In genomic region chr17:71004413-71004812, GRCh38 we compare ENCODE assay signal across 23 cellular contexts.
"Had no signal": no experiment of that assay in that cellular context is flagged by ENCODE, and none has a peak within 500 bp of the region (broad histone marks: within the 10 kb centered on the region; RNA-seq: fewer than 3 reads in every experiment).

No MANE protein-coding gene starts in this region.

- DNase-seq: activated B cell treated with CpG ODN at 0.5 μM for 24 hours; activated CD4-positive, alpha-beta T cell treated with anti-CD3 and anti-CD28 coated beads for 1 hour; activated CD4-positive, alpha-beta T cell treated with anti-CD3 and anti-CD28 coated beads, Interleukin-2, amount 10 ng/mL, durations not matched to agents 24 days and 14 days; activated CD4-positive, alpha-beta T cell treated with anti-CD3 and anti-CD28 coated beads, Interleukin-2, amount 50 U/mL, for 48 hours; activated CD8-positive, alpha-beta memory T cell treated with anti-CD3 and anti-CD28 coated beads, Interleukin-2, amount 10 ng/mL, durations not matched to agents 7 days and 5 days; activated effector memory CD4-positive, alpha-beta T cell treated with Interleukin-2 at 50 U/mL for 16 hours; activated naive CD4-positive, alpha-beta T cell; activated T-cell treated with anti-CD3 and anti-CD28 coated beads, Interleukin-2, amount 50 U/mL, for 24 hours; aorta; central memory CD4-positive, alpha-beta T cell; NCI-H1092; NCI-H1417; NCI-H2029; NCI-H2107; NCI-H2171 treated with DMSO at 0.1 percent for 48 hours; NCI-H226; NCI-H526; Peyer's patch; SHP77; SW 1271 had no signal

- H3K4me3 ChIP-seq: breast epithelium, Peyer's patch, SJSA1 had no signal

- H3K27ac ChIP-seq: breast epithelium, Peyer's patch, SJSA1 had no signal

- H3K9me3 ChIP-seq: breast epithelium, Peyer's patch had no signal

- H3K27me3 ChIP-seq: breast epithelium, Peyer's patch, SJSA1 had no signal

- H3K36me3 ChIP-seq: breast epithelium, Peyer's patch, SJSA1 had no signal

- ATAC-seq: activated CD8-positive, alpha-beta memory T cell treated with anti-CD3 and anti-CD28 coated beads, Interleukin-2, amount 10 ng/mL, durations not matched to agents 7 days and 5 days; SK-N-SH treated with all-trans-retinoic acid at 6 μM for 48 hours had no signal

- H3K4me1 ChIP-seq: breast epithelium, Peyer's patch, SJSA1 had no signal
